Comparison of ENCODE assay signal across 21 cellular contexts in genomic region chrY:14694566-14694965, GRCh38.
"Had no signal": no experiment of that assay in that cellular context is flagged by ENCODE, and none has a peak within 500 bp of the region (broad histone marks: within the 10 kb centered on the region; RNA-seq: fewer than 3 reads in every experiment).

No MANE protein-coding gene starts in this region.

- ATAC-seq: activated CD4-positive, CD25-positive, alpha-beta regulatory T cell treated with anti-CD3 and anti-CD28 coated beads, Interleukin-2, amount 50 U/mL, for 24 hours; activated CD8-positive, alpha-beta T cell treated with anti-CD3 and anti-CD28 coated beads for 36 hours had no signal

- H3K27ac ChIP-seq: adrenal gland, KMS-11, Peyer's patch, RWPE1, SJCRH30 had no signal

- H3K9me3 ChIP-seq: adrenal gland, Peyer's patch, SJCRH30, SK-N-SH had no signal

- H3K4me3 ChIP-seq: adrenal gland, Peyer's patch, SJCRH30 had no signal

- H3K27me3 ChIP-seq: adrenal gland, Peyer's patch, SJCRH30 had no signal

- DNase-seq: activated CD4-positive, alpha-beta T cell treated with anti-CD3 and anti-CD28 coated beads for 4 hours; activated CD8-positive, alpha-beta memory T cell treated with anti-CD3 and anti-CD28 coated beads, Interleukin-2, amount 50 U/mL, for 48 hours; activated CD8-positive, alpha-beta T cell treated with anti-CD3 and anti-CD28 coated beads for 36 hours; activated naive CD4-positive, alpha-beta T cell treated with anti-CD3 and anti-CD28 coated beads, Interleukin-2, amount 50 U/mL, for 16 hours; activated naive CD8-positive, alpha-beta T cell treated with anti-CD3 and anti-CD28 coated beads, Interleukin-2, amount 10 ng/mL, durations not matched to agents 7 days and 5 days; activated T-cell treated with anti-CD3 and anti-CD28 coated beads, Interleukin-2, amount 50 U/mL, for 1 hour; adrenal gland; aorta; NCI-H1092; NCI-H1417; NCI-H1930; NCI-H2171; NCI-H510A treated with DMSO at 0.1 percent for 48 hours; NCI-H69; Peyer's patch; Right ventricle myocardium superior; SJCRH30; SK-N-SH had no signal
